8 cellular contexts compared by ENCODE assay signal in the genomic region with DNA sequence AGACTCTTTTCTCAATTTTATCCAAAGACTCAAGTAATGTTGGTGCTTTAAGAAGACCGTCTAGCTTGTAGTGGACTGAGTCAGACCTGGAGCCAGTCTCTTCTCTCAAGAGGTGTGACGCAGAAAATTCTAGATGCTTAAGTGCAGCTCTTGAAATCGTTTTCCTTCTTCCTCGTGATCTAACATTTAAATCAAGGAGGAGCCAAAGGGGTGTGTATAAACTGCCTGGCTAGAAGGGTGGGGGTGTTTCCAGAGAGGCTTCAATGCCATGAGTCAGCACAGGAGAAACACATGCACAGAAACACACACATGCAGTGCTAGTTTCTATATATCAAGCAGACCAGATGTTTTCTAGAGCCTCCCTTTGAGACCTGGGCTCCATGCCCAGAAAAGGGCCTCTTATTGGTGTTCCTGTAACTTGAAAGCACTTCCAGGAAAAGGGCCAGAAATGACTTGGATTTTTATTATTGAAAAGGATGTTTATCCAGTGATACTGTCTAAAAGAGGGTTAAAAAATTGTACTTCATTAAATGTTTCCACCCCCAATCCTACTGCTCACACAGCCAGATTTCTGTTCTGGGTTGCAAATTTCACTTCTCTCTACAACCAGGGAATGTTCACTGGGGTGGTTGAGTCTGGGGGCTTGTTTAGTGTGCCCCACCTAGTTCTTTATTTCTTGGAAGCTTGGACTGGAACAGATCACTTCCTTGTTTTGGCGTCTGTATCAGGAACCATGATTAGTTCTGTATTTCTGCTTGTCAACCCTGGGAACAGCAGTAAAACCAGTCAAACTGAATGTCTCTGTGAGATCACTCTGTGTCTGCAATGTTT. TPM values are rescaled to one million over a fixed set of nuclear protein-coding genes. Genes with fewer than 3 reads are reported as not detected.
DNase-seq lines count a peak whose midpoint lies in the region; ATAC-seq, FAIRE-seq and TF ChIP-seq lines count a peak whose summit lies in the region.

A gene (minus strand): TSS at position 129 of the 831 bp plus-strand sequence. CDS start 187 bp downstream, outside the sequence.

- TF ChIP-seq EP300 in HepG2 (IDR thresholded peaks at IDR 0.05; ENCODE audit: low read depth in 2 of 2, low read length in 2 of 2) (no peak), HepG2 (CRISPR knock-in tag; IDR thresholded peaks at IDR 0.05; ENCODE audit: borderline replicate concordance) (no peak)

- no peak within 1 kb of the TSS for H2AFZ ChIP-seq in HepG2 (ENCODE audit: low read length)

- H3K79me2 ChIP-seq in HepG2 (ENCODE audit: insufficient read depth, low read length) = no peaks in the 10 kb centered on the region

- H3K4me1 ChIP-seq in right lobe of liver (no peaks in the 10 kb centered on the region), HepG2 (ENCODE audit: insufficient read depth, low read length) (no peaks in the 10 kb centered on the region)

- in situ Hi-C loops in HepG2 (cut with HindIII; ENCODE audit: extremely low pct_ligation_motif_present, low pct_unique_long_range_greater_than_20kb) = no loop called here

- TF ChIP-seq CTCF in right lobe of liver (IDR thresholded peaks at IDR 0.05) (no peak), HepG2 (CRISPR knock-in tag; IDR thresholded peaks at IDR 0.05) (no peak), dorsolateral prefrontal cortex (IDR thresholded peaks at IDR 0.05 in 54 of 56, conservative IDR thresholded peaks at IDR 0.05 in 2 of 56; ENCODE audit: low read depth in 1 of 56, partially characterized antibody in 56 of 56) (no peak)

- H3K9me3 ChIP-seq in right lobe of liver (no peaks in the 10 kb centered on the region), HepG2 (ENCODE audit: low read length) (no peaks in the 10 kb centered on the region)

- DNase-seq in right lobe of liver (no peak), HepG2 (ENCODE audit: low spot score) (no peak), NCI-H1092 treated with DMSO at 0.1 percent for 48 hours (lab: John Stamatoyannopoulos, UW) (peak; percentile 59), dorsolateral prefrontal cortex (peak in 2 of 10 donors; percentile 4 to 28), pulmonary artery endothelial cell (ENCODE audit: low read depth, low spot score) (peak; percentile 43), NCI-H2227 (lab: John Stamatoyannopoulos, UW; ENCODE audit: unreplicated experiment) (no peak), retina (no peak)

- CTCF ChIA-PET in HepG2 (lab: Yijun Ruan, JAX; ENCODE audit: low intra/inter-chr PET ratio, low total read pairs) = no interaction called here

- POLR2A ChIA-PET in HepG2 (lab: Yijun Ruan, JAX) = no interaction called here

- H3K36me3 ChIP-seq in right lobe of liver (no peaks in the 10 kb centered on the region), HepG2 (replicated peaks in 1 of 2; ENCODE audit: control insufficient read depth in 1 of 2, insufficient read depth in 2 of 2, low read length in 2 of 2) (no peaks in the 10 kb centered on the region)

- TF ChIP-seq POLR2A in right lobe of liver (IDR thresholded peaks at IDR 0.05) = peak; percentile 24
- TF ChIP-seq POLR2A in HepG2 (IDR thresholded peaks at IDR 0.05; ENCODE audit: insufficient read depth in 1 of 2, low read depth in 2 of 2, low read length in 2 of 2) = no peak

- ATAC-seq in right lobe of liver (peak; percentile 57 to 87 (median 84)), HepG2 (no peak), GM21526 (IDR thresholded peaks at IDR 0.05; ENCODE audit: low FRiP score, unreplicated experiment) (no peak)

- H3K27me3 ChIP-seq in right lobe of liver (no peaks in the 10 kb centered on the region), HepG2 (ENCODE audit: control insufficient read depth in 1 of 2, insufficient read depth in 2 of 2, low read length in 2 of 2) (no peaks in the 10 kb centered on the region), dorsolateral prefrontal cortex (peaks cover 0 to 2% (median 0%) of the 10 kb centered on the region in 45 donors)

- no TSS peak for BruUV-seq in HepG2 (replicated peaks; lab: Mats Ljungman, UMichigan)

- H3K27ac ChIP-seq in right lobe of liver (peak within 1 kb of the TSS in 2 of 3 donors; percentile 16 to 37), HepG2 (ENCODE audit: extremely low read length, insufficient read depth, low read length) (no peak within 1 kb of the TSS), dorsolateral prefrontal cortex (peak within 1 kb of the TSS in 18 of 59 donors; percentile 3 to 57 (median 30))

- intact Hi-C loops in right lobe of liver (cut with DNase I) = no loop called here
- intact Hi-C loops in HepG2 (cut with micrococcal nuclease; ENCODE audit: unreplicated experiment) = no loop called here
- intact Hi-C loops in dorsolateral prefrontal cortex (cut with DNase I) = no loop called here

- no peak within 1 kb of the TSS for H3K9ac ChIP-seq in HepG2 (ENCODE audit: insufficient read depth, low read depth, low read length)

- no peaks in the 10 kb centered on the region for H4K20me1 ChIP-seq in HepG2 (ENCODE audit: insufficient read depth, low read length)

- WGBS in right lobe of liver (ENCODE audit: insufficient coverage, low coverage, low lambda C conversion rate, missing lambda C conversion rate) = 36% methylated on average over 5 of the region's 5 CpGs
- WGBS in HepG2 (ENCODE audit: low lambda C conversion rate) = 23% methylated on average over 5 of the region's 5 CpGs

- H3K4me2 ChIP-seq in HepG2 (ENCODE audit: low read depth, low read length) = no peak within 1 kb of the TSS

- TF ChIP-seq RAD21 in HepG2 (CRISPR knock-in tag; IDR thresholded peaks at IDR 0.05) = no peak

- FAIRE-seq in HepG2 (lab: Jason Lieb, UNC) = no peak

- H3K4me3 ChIP-seq in right lobe of liver (peak within 1 kb of the TSS in 1 of 3 donors; percentile 5), HepG2 (replicated peaks in 1 of 3; ENCODE audit: insufficient read depth in 1 of 3, low read depth in 2 of 3, low read length in 3 of 3) (no peak within 1 kb of the TSS), dorsolateral prefrontal cortex (peak within 1 kb of the TSS in 32 of 59 donors; percentile 1 to 42 (median 18))

TF ChIP-seq in HepG2, 621 proteins besides CTCF, POLR2A, EP300 and RAD21 (continues in another document):
- TF ChIP-seq SP1 (IDR thresholded peaks at IDR 0.05) = no peak
- no peak for TF ChIP-seq SP1 (CRISPR knock-in tag; IDR thresholded peaks at IDR 0.05)
- no peak for TF ChIP-seq ZNF367 (CRISPR knock-in tag; IDR thresholded peaks at IDR 0.05; ENCODE audit: borderline replicate concordance)
- no peak for TF ChIP-seq ZNF572 (CRISPR knock-in tag; IDR thresholded peaks at IDR 0.05)
- TF ChIP-seq ZFP36 (IDR thresholded peaks at IDR 0.05; ENCODE audit: borderline replicate concordance, low read depth, low read length, partially characterized antibody) = no peak
- TF ChIP-seq, protein P1, sequence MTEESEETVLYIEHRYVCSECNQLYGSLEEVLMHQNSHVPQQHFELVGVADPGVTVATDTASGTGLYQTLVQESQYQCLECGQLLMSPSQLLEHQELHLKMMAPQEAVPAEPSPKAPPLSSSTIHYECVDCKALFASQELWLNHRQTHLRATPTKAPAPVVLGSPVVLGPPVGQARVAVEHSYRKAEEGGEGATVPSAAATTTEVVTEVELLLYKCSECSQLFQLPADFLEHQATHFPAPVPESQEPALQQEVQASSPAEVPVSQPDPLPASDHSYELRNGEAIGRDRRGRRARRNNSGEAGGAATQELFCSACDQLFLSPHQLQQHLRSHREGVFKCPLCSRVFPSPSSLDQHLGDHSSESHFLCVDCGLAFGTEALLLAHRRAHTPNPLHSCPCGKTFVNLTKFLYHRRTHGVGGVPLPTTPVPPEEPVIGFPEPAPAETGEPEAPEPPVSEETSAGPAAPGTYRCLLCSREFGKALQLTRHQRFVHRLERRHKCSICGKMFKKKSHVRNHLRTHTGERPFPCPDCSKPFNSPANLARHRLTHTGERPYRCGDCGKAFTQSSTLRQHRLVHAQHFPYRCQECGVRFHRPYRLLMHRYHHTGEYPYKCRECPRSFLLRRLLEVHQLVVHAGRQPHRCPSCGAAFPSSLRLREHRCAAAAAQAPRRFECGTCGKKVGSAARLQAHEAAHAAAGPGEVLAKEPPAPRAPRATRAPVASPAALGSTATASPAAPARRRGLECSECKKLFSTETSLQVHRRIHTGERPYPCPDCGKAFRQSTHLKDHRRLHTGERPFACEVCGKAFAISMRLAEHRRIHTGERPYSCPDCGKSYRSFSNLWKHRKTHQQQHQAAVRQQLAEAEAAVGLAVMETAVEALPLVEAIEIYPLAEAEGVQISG (CRISPR knock-in tag; IDR thresholded peaks at IDR 0.05) = no peak
- TF ChIP-seq, protein P2, sequence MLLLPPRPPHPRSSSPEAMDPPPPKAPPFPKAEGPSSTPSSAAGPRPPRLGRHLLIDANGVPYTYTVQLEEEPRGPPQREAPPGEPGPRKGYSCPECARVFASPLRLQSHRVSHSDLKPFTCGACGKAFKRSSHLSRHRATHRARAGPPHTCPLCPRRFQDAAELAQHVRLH (CRISPR knock-in tag; IDR thresholded peaks at IDR 0.05; ENCODE audit: borderline replicate concordance, low read depth) = no peak

RNA-seq across cellular contexts. Expression of the gene that starts here (rescaled TPM):
- 10 to 100 TPM in 1 of 6 experiments, 1 to 10 TPM in 5; 1.5 to 11.0 (median 3.9) TPM for total RNA-seq in right lobe of liver
- 0.24 and 0.28 TPM in 2 replicates for total RNA-seq in HepG2 (2016; rRNA removed; fragmentation: Illumina TruSeq; extraction: Trizol)
- 0.35 and 1.0 TPM in 2 replicates for total RNA-seq in HepG2 (2016; cell fraction: cytosol; rRNA removed; fragmentation: Illumina TruSeq; extraction: Trizol; ENCODE audit: low read depth)
- 0.56 TPM in 1 of 2 replicates, not detected in the other for total RNA-seq in HepG2 (2016; cell fraction: insoluble cytoplasmic fraction; rRNA removed; fragmentation: Illumina TruSeq; extraction: Trizol)
- total RNA-seq in HepG2 (2016; cell fraction: membrane; rRNA removed; fragmentation: Illumina TruSeq; extraction: Trizol) = 0.10 and 0.12 TPM in 2 replicates
- 0.28 and 0.63 TPM in 2 replicates for total RNA-seq in HepG2 (2016; cell fraction: nucleus; rRNA removed; fragmentation: Illumina TruSeq; extraction: Trizol)
- 0.18 and 0.25 TPM in 2 replicates for polyA plus RNA-seq in HepG2 (2011; rRNA removed)
- 0.01 and 0.03 TPM in 2 replicates for polyA plus RNA-seq in HepG2 (2011; cell fraction: cytosol; rRNA removed)
- polyA plus RNA-seq in HepG2 (2011; cell fraction: nucleus; rRNA removed) = 0.26 and 0.29 TPM in 2 replicates
- 0.35 TPM in 1 of 2 replicates, not detected in the other for polyA plus RNA-seq in HepG2 (2012)
- polyA plus RNA-seq in HepG2 (2016; cell fraction: cytosol; fragmentation: Illumina TruSeq; extraction: Trizol; ENCODE audit: low read depth) = 0.09 and 0.11 TPM in 2 replicates
- polyA plus RNA-seq in HepG2 (2016; cell fraction: insoluble cytoplasmic fraction; fragmentation: Illumina TruSeq; extraction: Trizol; ENCODE audit: low read depth) = 0.11 and 0.21 TPM in 2 replicates
- 0.13 TPM in 1 of 2 replicates, not detected in the other for polyA plus RNA-seq in HepG2 (2016; cell fraction: membrane; fragmentation: Illumina TruSeq; extraction: Trizol; ENCODE audit: low read depth)
- polyA plus RNA-seq in HepG2 (2016; cell fraction: nucleus; fragmentation: Illumina TruSeq; extraction: Trizol; ENCODE audit: insufficient read depth, low read depth) = 0.28 and 0.63 TPM in 2 replicates
- polyA minus RNA-seq in HepG2 (2011; rRNA and poly(A)+ RNA removed; ENCODE audit: low replicate concordance) = 0.09 TPM in 1 of 2 replicates, not detected in the other
- not detected in 2 replicates for polyA minus RNA-seq in HepG2 (2011; cell fraction: cytosol; rRNA and poly(A)+ RNA removed)
- polyA minus RNA-seq in HepG2 (2011; cell fraction: nucleus; rRNA and poly(A)+ RNA removed) = 0.39 and 1.4 TPM in 2 replicates
- total RNA-seq in dorsolateral prefrontal cortex = 10 to 100 TPM in 29 of 120 experiments, 1 to 10 TPM in 91; 2.7 to 23.0 (median 7.9) TPM
- 7.3 and 12.8 TPM in 2 replicates for total RNA-seq in pulmonary artery endothelial cell

Comparison
In these comparisons a context has a peak if more than half of its experiments do, and no peak if none do; other contexts are left out.
1. ATAC-seq: peak in right lobe of liver (4 of 4); none in HepG2 (single experiment) and GM21526 (single experiment).
2. DNase-seq: peak in NCI-H1092 treated with DMSO at 0.1 percent for 48 hours (single experiment) and pulmonary artery endothelial cell (single experiment); none in right lobe of liver (0 of 3), HepG2 (single experiment), NCI-H2227 (single experiment) and retina (single experiment).
3. H3K4me3 ChIP-seq: peak in dorsolateral prefrontal cortex (32 of 59); none in HepG2 (0 of 3).